In the genomic region with DNA sequence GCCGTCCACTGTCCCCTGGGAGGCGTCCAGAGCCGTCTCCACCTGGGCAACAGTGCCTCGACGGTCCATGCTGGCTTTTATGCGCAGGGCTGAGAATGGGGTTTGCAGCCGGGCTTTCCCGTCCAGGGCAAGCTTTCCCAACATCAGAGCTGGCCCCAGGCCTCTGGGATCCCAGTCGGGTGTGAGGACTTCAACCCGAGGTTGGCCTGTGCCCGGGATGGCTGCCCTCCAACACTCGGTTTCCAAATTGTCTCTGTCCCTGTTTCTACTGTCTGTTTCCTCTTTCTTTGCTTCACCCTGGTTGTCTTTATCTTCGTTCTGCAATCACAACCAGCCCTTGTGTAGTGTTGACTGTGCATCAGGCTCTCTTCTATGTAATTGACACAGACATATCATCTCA, we compare ENCODE assay signal across 1 cellular context.
TF ChIP-seq lines count a peak whose summit lies in the region.

A gene (minus strand): TSS at position 51 of the 400 bp plus-strand sequence.

TF ChIP-seq in GM23338, 12 proteins besides CTCF, POLR2A, EP300 and RAD21 (continued from another document):
- TF ChIP-seq NANOG (IDR thresholded peaks at IDR 0.05; ENCODE audit: borderline replicate concordance), result no peak
- no peak for TF ChIP-seq POLR2AphosphoS5 (IDR thresholded peaks at IDR 0.05; ENCODE audit: low read depth)
TF ChIP-seq in GM23338: peak in this region for 0.
